29 cellular contexts compared by ENCODE assay signal in the genomic region with DNA sequence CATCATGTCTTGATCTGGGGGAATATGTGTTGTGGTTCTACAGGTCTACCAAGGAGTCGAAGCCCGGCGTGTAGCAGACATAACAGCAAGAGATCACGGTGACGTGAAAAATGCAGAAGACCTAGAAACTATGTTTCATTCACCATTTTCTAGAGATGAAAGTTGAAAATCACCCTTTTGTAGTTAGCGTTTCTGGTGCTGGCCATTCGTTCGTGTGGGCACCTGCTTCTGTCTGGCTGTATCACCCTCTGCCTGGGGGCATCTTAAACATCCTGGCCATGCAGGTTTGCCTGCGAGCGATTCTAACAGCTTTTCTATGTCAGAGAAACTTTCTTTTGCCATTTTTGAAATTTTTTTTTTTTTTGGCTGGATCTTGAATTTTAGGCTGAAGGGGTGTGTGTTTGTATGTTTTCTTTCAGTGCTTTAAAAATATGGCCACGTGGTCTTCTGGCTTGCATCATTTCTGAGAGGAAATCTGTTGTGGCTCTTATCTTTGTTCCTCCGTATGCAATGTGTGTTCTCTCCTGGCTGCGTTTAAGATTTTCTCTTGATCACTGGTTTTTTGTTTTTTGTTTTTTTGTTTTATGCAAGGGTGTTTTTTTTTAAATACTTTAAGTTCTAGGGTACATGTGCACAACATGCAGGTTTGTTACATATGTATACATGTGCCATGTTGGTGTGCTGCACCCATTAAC.
"Had no signal": no experiment of that assay in that cellular context is flagged by ENCODE, and none has a peak within 500 bp of the region (broad histone marks: within the 10 kb centered on the region; RNA-seq: fewer than 3 reads in every experiment).

No MANE protein-coding gene starts in this region.

- H3K9me3 ChIP-seq: esophagus muscularis mucosa had no signal

- H3K36me3 ChIP-seq: esophagus muscularis mucosa, gastroesophageal sphincter, heart right ventricle, WERI-Rb-1 had no signal

- DNase-seq: activated B cell treated with CpG ODN at 0.5 μM for 24 hours; activated CD4-positive, alpha-beta T cell treated with anti-CD3 and anti-CD28 coated beads for 48 hours; activated CD4-positive, alpha-beta T cell treated with anti-CD3 and anti-CD28 coated beads, Interleukin-2, amount 50 U/mL, for 1 hour; activated CD4-positive, alpha-beta T cell treated with anti-CD3 and anti-CD28 coated beads, Interleukin-2, amount 50 U/mL, for 48 hours; activated CD8-positive, alpha-beta memory T cell treated with anti-CD3 and anti-CD28 coated beads for 24 hours; activated CD8-positive, alpha-beta T cell treated with anti-CD3 and anti-CD28 coated beads for 36 hours; activated effector memory CD4-positive, alpha-beta T cell treated with Interleukin-2 at 50 U/mL for 16 hours; activated gamma-delta T cell treated with Interleukin-2 at 50 U/mL for 16 hours; activated naive CD4-positive, alpha-beta T cell treated with anti-CD3 and anti-CD28 coated beads, Interleukin-2, amount 50 U/mL, for 16 hours; activated naive CD4-positive, alpha-beta T cell treated with Interleukin-2 at 50 U/mL for 16 hours; activated T-cell treated with anti-CD3 and anti-CD28 coated beads, Interleukin-2, amount 50 U/mL, for 4 hours; amniotic stem cell; body of pancreas; caudate nucleus; cortex of kidney; dermis blood vessel endothelial cell; effector CD4-positive, alpha-beta T cell; effector memory CD8-positive, alpha-beta T cell; erythroblast; foreskin melanocyte; heart right ventricle; T1000; WERI-Rb-1 had no signal

- H3K79me2 ChIP-seq: hepatocyte had no signal

- H3K4me2 ChIP-seq: hepatocyte had no signal

- H3K27ac ChIP-seq: body of pancreas, esophagus muscularis mucosa, gastroesophageal sphincter, heart right ventricle, hepatocyte, WERI-Rb-1 had no signal

- ATAC-seq: activated CD4-positive, CD25-positive, alpha-beta regulatory T cell treated with anti-CD3 and anti-CD28 coated beads, Interleukin-2, amount 50 U/mL, for 24 hours; activated CD8-positive, alpha-beta T cell treated with anti-CD3 and anti-CD28 coated beads for 36 hours; activated T-cell treated with anti-CD3 and anti-CD28 coated beads, Interleukin-2, amount 50 U/mL, for 4 hours; activated T-helper 17 cell treated with anti-CD3 and anti-CD28 coated beads, Interleukin-2, amount 50 U/mL, for 72 hours; body of pancreas; effector memory CD8-positive, alpha-beta T cell; gastroesophageal sphincter; heart right ventricle had no signal

- H3K27me3 ChIP-seq: body of pancreas, hepatocyte had no signal

- H3K4me3 ChIP-seq: body of pancreas, esophagus muscularis mucosa, gastroesophageal sphincter, heart right ventricle, hepatocyte had no signal

- FAIRE-seq: colon had no signal

- H2AFZ ChIP-seq: hepatocyte had no signal

- H3K4me1 ChIP-seq: body of pancreas, esophagus muscularis mucosa, gastroesophageal sphincter, heart right ventricle had no signal
